Comparison of ENCODE assay signal across 1 cellular context in genomic region chr1:6487804-6488484, GRCh38.
TF ChIP-seq lines count a peak whose summit lies in the region.

No MANE protein-coding gene starts in this region.

TF ChIP-seq in H1, 55 proteins besides CTCF, POLR2A, EP300 and RAD21 (continued from another document):
- TF ChIP-seq JUN (IDR thresholded peaks at IDR 0.05; ENCODE audit: low read depth, low read length): no peak
- TF ChIP-seq BACH1 (IDR thresholded peaks at IDR 0.05; ENCODE audit: low read length): no peak
- TF ChIP-seq TAF1 (IDR thresholded peaks at IDR 0.05; ENCODE audit: low read depth, low read length): no peak
- no peak for TF ChIP-seq CHD1 (IDR thresholded peaks at IDR 0.05; ENCODE audit: low read depth, low read length)
- TF ChIP-seq HDAC2 (IDR thresholded peaks at IDR 0.05; ENCODE audit: borderline replicate concordance in 1 of 2, low read depth in 2 of 2, low read length in 2 of 2): no peak
- no peak for TF ChIP-seq CTBP2 (IDR thresholded peaks at IDR 0.05; ENCODE audit: borderline replicate concordance, insufficient read depth, insufficient read length, low read length)
- TF ChIP-seq RFX5 (IDR thresholded peaks at IDR 0.05; ENCODE audit: borderline replicate concordance, low read depth, low read length): no peak
- no peak for TF ChIP-seq JUND (IDR thresholded peaks at IDR 0.05; ENCODE audit: low read length)
- no peak for TF ChIP-seq KDM1A (IDR thresholded peaks at IDR 0.05; ENCODE audit: borderline replicate concordance, low read length)
